15 cellular contexts compared by ENCODE assay signal in the genomic region with DNA sequence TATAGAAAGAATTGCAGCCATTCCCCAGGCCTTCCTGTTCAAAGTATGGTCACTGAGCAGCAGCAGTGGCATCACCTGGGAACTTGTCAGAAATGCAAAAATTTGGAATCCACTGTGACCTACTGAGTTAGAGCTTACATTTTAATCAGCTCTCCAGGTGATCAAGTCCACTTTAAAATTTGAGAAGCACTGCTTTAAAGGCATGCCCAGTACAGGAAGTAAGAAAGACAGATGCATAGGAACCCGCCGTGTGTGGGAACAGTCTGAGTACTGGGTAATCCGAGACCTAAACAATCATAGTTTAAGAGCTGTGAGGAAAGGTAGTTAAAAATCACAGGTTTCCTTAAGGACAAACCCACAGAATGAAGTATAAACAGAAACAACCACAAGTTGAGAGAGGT.
DNase-seq lines count a peak whose midpoint lies in the region; ATAC-seq and TF ChIP-seq lines count a peak whose summit lies in the region.
"Had no signal": no experiment of that assay in that cellular context is flagged by ENCODE, and none has a peak within 500 bp of the region (broad histone marks: within the 10 kb centered on the region; RNA-seq: fewer than 3 reads in every experiment).

No MANE protein-coding gene starts in this region.

- H3K4me1 ChIP-seq in OCI-LY7 (ENCODE audit: insufficient read depth, low read length, poor library complexity, severe bottlenecking), result no peaks in the 10 kb centered on the region
- H3K4me1 ChIP-seq: BLaER1 had no signal

- no peak for ATAC-seq in HG03378 (IDR thresholded peaks at IDR 0.05; ENCODE audit: unreplicated experiment)
- no peak for ATAC-seq in HG03439 (IDR thresholded peaks at IDR 0.05; ENCODE audit: unreplicated experiment)
- no peak for ATAC-seq in Right ventricle myocardium inferior
- ATAC-seq: PC-3 had no signal

- BruUV-seq in OCI-LY7 (replicated peaks; lab: Mats Ljungman, UMichigan), result no TSS peak

- no peaks in the 10 kb centered on the region for H3K79me2 ChIP-seq in OCI-LY7 (ENCODE audit: insufficient read depth, low read depth, low read length)

- peak; percentile 15 for DNase-seq in NCI-H2171 treated with DMSO at 0.1 percent for 48 hours (lab: John Stamatoyannopoulos, UW)
- DNase-seq in NCI-H2171 (lab: John Stamatoyannopoulos, UW), result no peak
- DNase-seq in OCI-LY7 (ENCODE audit: low spot score), result peak; percentile 3
- DNase-seq in left kidney (ENCODE audit: low read depth, low spot score), result peak; percentile 67
- DNase-seq in Right ventricle myocardium inferior (ENCODE audit: missing footprints), result no peak
- DNase-seq: CD8-positive, alpha-beta memory T cell; GF-D8; NCI-H1930; NCI-H2227 treated with DMSO at 0.1 percent for 48 hours; NCI-H526 treated with DMSO at 0.1 percent for 48 hours; PC-3; SW 1271 had no signal

- no peak overlapping the region for H3K4me3 ChIP-seq in OCI-LY7 (ENCODE audit: low read depth, low read length, poor library complexity, severe bottlenecking)
- H3K4me3 ChIP-seq: BLaER1 had no signal

- no peaks in the 10 kb centered on the region for H3K9me3 ChIP-seq in OCI-LY7 (ENCODE audit: low read length)
- H3K9me3 ChIP-seq: BLaER1 had no signal

- H3K9me2 ChIP-seq in OCI-LY7 (ENCODE audit: insufficient read depth, low read length), result no peaks in the 10 kb centered on the region

- no peaks in the 10 kb centered on the region for H3K36me3 ChIP-seq in OCI-LY7 (ENCODE audit: insufficient read depth, low read length)
- H3K36me3 ChIP-seq: BLaER1 had no signal

- H2AFZ ChIP-seq in OCI-LY7 (ENCODE audit: low read length), result no peak overlapping the region

- no peak overlapping the region for H3K27ac ChIP-seq in OCI-LY7 (ENCODE audit: low read depth, low read length, poor library complexity, severe bottlenecking)
- H3K27ac ChIP-seq: BLaER1 had no signal

- POLR2A ChIA-PET in OCI-LY7 (lab: Charles Lee), result interaction anchor here (0.5 kb wide), 1 partner anchor 147 kb away, joined by 3 read pairs; no protein-coding TSS in a partner anchor

- no peak overlapping the region for H3K4me2 ChIP-seq in OCI-LY7 (ENCODE audit: low read length)
- H3K4me2 ChIP-seq: BLaER1 had no signal

- TF ChIP-seq CTCF in OCI-LY7 (conservative IDR thresholded peaks at IDR 0.05; ENCODE audit: low read length), result no peak

- CTCF ChIA-PET in OCI-LY7 (lab: Charles Lee; ENCODE audit: unreplicated experiment), result no interaction called here

- no peaks in the 10 kb centered on the region for H4K20me1 ChIP-seq in OCI-LY7 (ENCODE audit: insufficient read depth, low read length)
- H4K20me1 ChIP-seq: BLaER1 had no signal

- intact Hi-C loops in OCI-LY7 (cut with micrococcal nuclease; ENCODE audit: unreplicated experiment) (no loop called here), Right ventricle myocardium inferior (cut with DNase I) (no loop called here)

Comparison
In these comparisons a context has a peak if more than half of its experiments do, and no peak if none do; other contexts are left out.
1. DNase-seq: peak in NCI-H2171 treated with DMSO at 0.1 percent for 48 hours (single experiment), OCI-LY7 (single experiment) and left kidney (single experiment); none in NCI-H2171 (single experiment) and Right ventricle myocardium inferior (single experiment).